1 cellular context compared by ENCODE assay signal in genomic region chr12:126483145-126484068, GRCh38.
TF ChIP-seq lines count a peak whose summit lies in the region.

No MANE protein-coding gene starts in this region.

TF ChIP-seq in GM12878, 131 proteins besides CTCF, POLR2A, EP300 and RAD21 (continued from another document):
- TF ChIP-seq IRF5 (IDR thresholded peaks at IDR 0.05; ENCODE audit: borderline replicate concordance) (no peak), ATF2 (IDR thresholded peaks at IDR 0.05; ENCODE audit: low read length) (no peak), SPI1 (IDR thresholded peaks at IDR 0.05; ENCODE audit: borderline replicate concordance, insufficient read depth, low read depth, low read length) (no peak), HDAC2 (IDR thresholded peaks at IDR 0.05) (no peak)
